1 cellular context compared by ENCODE assay signal in genomic region chr3:37762698-37763097, GRCh38.
TF ChIP-seq lines count a peak whose summit lies in the region.

No MANE protein-coding gene starts in this region.

TF ChIP-seq in K562, 482 proteins besides CTCF, POLR2A, EP300 and RAD21 (continued from another document and continues in another):
- TF ChIP-seq CHD7 (IDR thresholded peaks at IDR 0.05; ENCODE audit: low read depth, low read length), result no peak
- no peak for TF ChIP-seq ZNF217 (CRISPR knock-in tag; IDR thresholded peaks at IDR 0.05)
- TF ChIP-seq HDAC6 (IDR thresholded peaks at IDR 0.05; ENCODE audit: low read depth, low read length), result no peak
- no peak for TF ChIP-seq ZNF740 (CRISPR knock-in tag; IDR thresholded peaks at IDR 0.05)
- no peak for TF ChIP-seq ZNF740 (tag; IDR thresholded peaks at IDR 0.05)
- no peak for TF ChIP-seq RFX5 (IDR thresholded peaks at IDR 0.05; ENCODE audit: low read depth, low read length)
- TF ChIP-seq FOXJ2 (tag; IDR thresholded peaks at IDR 0.05), result no peak
- TF ChIP-seq HMG20B (CRISPR knock-in tag; IDR thresholded peaks at IDR 0.05), result no peak
- TF ChIP-seq PBX2 (CRISPR knock-in tag; IDR thresholded peaks at IDR 0.05; ENCODE audit: low read depth), result no peak
- peak; percentile 86 for TF ChIP-seq PBX2 (tag; conservative IDR thresholded peaks at IDR 0.05; ENCODE audit: low read depth)
- TF ChIP-seq ATF2 (CRISPR knock-in tag; IDR thresholded peaks at IDR 0.05), result no peak
- TF ChIP-seq EHMT2 (IDR thresholded peaks at IDR 0.05), result no peak
- no peak for TF ChIP-seq ARID1B (IDR thresholded peaks at IDR 0.05)
- no peak for TF ChIP-seq ETV1 (tag; conservative IDR thresholded peaks at IDR 0.05; ENCODE audit: low read depth)
- TF ChIP-seq U2AF2 (optimal IDR thresholded peaks at IDR 0.05; ENCODE audit: low read depth, low read length), result no peak
- TF ChIP-seq ZNF57 (CRISPR knock-in tag; IDR thresholded peaks at IDR 0.05), result no peak
- no peak for TF ChIP-seq CGGBP1 (CRISPR knock-in tag; IDR thresholded peaks at IDR 0.05)
- TF ChIP-seq BHLHE40 (IDR thresholded peaks at IDR 0.05; ENCODE audit: low read length), result no peak
- no peak for TF ChIP-seq PPARD (CRISPR knock-in tag; IDR thresholded peaks at IDR 0.05)
- TF ChIP-seq TEAD4 (IDR thresholded peaks at IDR 0.05; ENCODE audit: low read length), result peak; percentile 59; the same call in 1 of the 2 replicates
- TF ChIP-seq TEAD4 (CRISPR knock-in tag; IDR thresholded peaks at IDR 0.05; ENCODE audit: borderline replicate concordance), result no peak
- no peak for TF ChIP-seq ZKSCAN1 (IDR thresholded peaks at IDR 0.05; ENCODE audit: low read depth, low read length)
- no peak for TF ChIP-seq LEF1 (IDR thresholded peaks at IDR 0.05)
- no peak for TF ChIP-seq ZNF318 (IDR thresholded peaks at IDR 0.05; ENCODE audit: borderline replicate concordance in 1 of 2, low read depth in 1 of 2)
- no peak for TF ChIP-seq TCF15 (CRISPR knock-in tag; IDR thresholded peaks at IDR 0.05)
- peak; percentile 31; the same call in 1 of the 2 replicates for TF ChIP-seq TAL1 (IDR thresholded peaks at IDR 0.05)
- TF ChIP-seq TOE1 (IDR thresholded peaks at IDR 0.05; ENCODE audit: borderline replicate concordance), result no peak
- no peak for TF ChIP-seq TOE1 (CRISPR knock-in tag; IDR thresholded peaks at IDR 0.05; ENCODE audit: borderline replicate concordance, low read depth)
- no peak for TF ChIP-seq ZNF644 (tag; IDR thresholded peaks at IDR 0.05; ENCODE audit: low read depth)
- no peak for TF ChIP-seq ZFX (CRISPR knock-in tag; IDR thresholded peaks at IDR 0.05)
- TF ChIP-seq SETDB1 (IDR thresholded peaks at IDR 0.05; ENCODE audit: low read length), result no peak
- peak; percentile 41; the same call in 1 of the 2 replicates for TF ChIP-seq ESRRA (IDR thresholded peaks at IDR 0.05; ENCODE audit: borderline replicate concordance, low read depth)
- TF ChIP-seq CBFA2T3 (IDR thresholded peaks at IDR 0.05), result peak; percentile 65
- peak; percentile 54 for TF ChIP-seq MEF2D (tag; conservative IDR thresholded peaks at IDR 0.05; ENCODE audit: low read depth)
- no peak for TF ChIP-seq ZNF224 (CRISPR knock-in tag; IDR thresholded peaks at IDR 0.05)
